1 cellular context compared by ENCODE assay signal in genomic region chr11:10515418-10515817, GRCh38.
TF ChIP-seq lines count a peak whose summit lies in the region.

No MANE protein-coding gene starts in this region.

TF ChIP-seq in HCT116, 20 proteins besides CTCF, POLR2A, EP300 and RAD21 (continued from another document):
- no peak for TF ChIP-seq REST (IDR thresholded peaks at IDR 0.05; ENCODE audit: low read depth)
- TF ChIP-seq ZNF274 (IDR thresholded peaks at IDR 0.05; ENCODE audit: low read depth, low read length), result no peak
- TF ChIP-seq ATF3 (IDR thresholded peaks at IDR 0.05), result no peak
- no peak for TF ChIP-seq ZFX (IDR thresholded peaks at IDR 0.05)
- TF ChIP-seq EGR1 (IDR thresholded peaks at IDR 0.05; ENCODE audit: low read depth), result no peak
- TF ChIP-seq SIN3A (IDR thresholded peaks at IDR 0.05; ENCODE audit: low read depth), result no peak
- TF ChIP-seq YY1 (IDR thresholded peaks at IDR 0.05; ENCODE audit: extremely low read depth, insufficient replicate concordance, low read depth, low read length), result no peak
- no peak for TF ChIP-seq ZBTB33 (IDR thresholded peaks at IDR 0.05; ENCODE audit: extremely low read depth, insufficient replicate concordance, low read length)
- no peak for TF ChIP-seq EZH2phosphoT487 (IDR thresholded peaks at IDR 0.05; ENCODE audit: borderline replicate concordance)
- TF ChIP-seq ELF1 (IDR thresholded peaks at IDR 0.05; ENCODE audit: borderline replicate concordance, low read depth), result no peak
- TF ChIP-seq EZH2 (IDR thresholded peaks at IDR 0.05), result no peak
- no peak for TF ChIP-seq CEBPB (IDR thresholded peaks at IDR 0.05; ENCODE audit: low read depth)
- TF ChIP-seq POLR2AphosphoS5 (IDR thresholded peaks at IDR 0.05; ENCODE audit: low read depth, low read length), result no peak
- no peak for TF ChIP-seq JUND (IDR thresholded peaks at IDR 0.05)
- no peak for TF ChIP-seq SRF (IDR thresholded peaks at IDR 0.05; ENCODE audit: low read depth)
